Comparison of ENCODE assay signal across 35 cellular contexts in genomic region chr13:112608212-112608611, GRCh38.
"Had no signal": no experiment of that assay in that cellular context is flagged by ENCODE, and none has a peak within 500 bp of the region (broad histone marks: within the 10 kb centered on the region; RNA-seq: fewer than 3 reads in every experiment).

No MANE protein-coding gene starts in this region.

- H3K4me1 Mint-ChIP-seq: activated T-helper 17 cell treated with anti-CD3 and anti-CD28 coated beads, Interleukin-2, amount 50 U/mL, for 72 hours had no signal

- H3K36me3 Mint-ChIP-seq: activated CD4-positive, alpha-beta memory T cell treated with anti-CD3 and anti-CD28 coated beads for 36 hours; activated naive CD4-positive, alpha-beta T cell treated with anti-CD3 and anti-CD28 coated beads, Interleukin-2, amount 50 U/mL, for 72 hours; activated naive CD8-positive, alpha-beta T cell treated with anti-CD3 and anti-CD28 coated beads for 36 hours had no signal

- DNase-seq: activated B cell treated with CpG ODN at 0.5 μM for 24 hours; activated CD4-positive, alpha-beta memory T cell treated with anti-CD3 and anti-CD28 coated beads for 36 hours; activated CD4-positive, alpha-beta T cell treated with anti-CD3 and anti-CD28 coated beads for 4 hours; activated CD4-positive, alpha-beta T cell treated with anti-CD3 and anti-CD28 coated beads, Interleukin-2, amount 10 ng/mL, durations not matched to agents 24 days and 14 days; activated CD4-positive, alpha-beta T cell treated with anti-CD3 and anti-CD28 coated beads, Interleukin-2, amount 50 U/mL, for 1 hour; activated CD4-positive, alpha-beta T cell treated with anti-CD3 and anti-CD28 coated beads, Interleukin-2, amount 50 U/mL, for 4 hours; activated CD4-positive, CD25-positive, alpha-beta regulatory T cell treated with anti-CD3 and anti-CD28 coated beads, Interleukin-2, amount 50 U/mL, for 72 hours; activated CD8-positive, alpha-beta memory T cell treated with anti-CD3 and anti-CD28 coated beads, Interleukin-2, amount 50 U/mL, for 4 hours; activated CD8-positive, alpha-beta T cell treated with anti-CD3 and anti-CD28 coated beads for 36 hours; activated effector memory CD4-positive, alpha-beta T cell treated with anti-CD3 and anti-CD28 coated beads, Interleukin-2, amount 50 U/mL, for 16 hours; activated gamma-delta T cell treated with Interleukin-2 at 50 U/mL for 16 hours; activated naive CD4-positive, alpha-beta T cell; activated naive CD4-positive, alpha-beta T cell treated with anti-CD3 and anti-CD28 coated beads for 36 hours; activated naive CD4-positive, alpha-beta T cell treated with anti-CD3 and anti-CD28 coated beads, Interleukin-2, amount 50 U/mL, for 16 hours; activated naive CD8-positive, alpha-beta T cell treated with anti-CD3 and anti-CD28 coated beads for 36 hours; activated T-cell treated with anti-CD3 and anti-CD28 coated beads for 4 hours; activated T-cell treated with anti-CD3 and anti-CD28 coated beads, Interleukin-2, amount 50 U/mL, for 1 hour; activated T-cell treated with anti-CD3 and anti-CD28 coated beads, Interleukin-2, amount 50 U/mL, for 4 hours; activated T-cell treated with anti-CD3 and anti-CD28 coated beads, Interleukin-2, amount 50 U/mL, for 72 hours; adrenal gland; amniotic stem cell; aorta; body of pancreas; brain microvascular endothelial cell; central memory CD4-positive, alpha-beta T cell; T-helper 1 cell; T-helper 2 cell; T-helper 9 cell had no signal

- H3K36me3 ChIP-seq: adrenal gland, brain microvascular endothelial cell, breast epithelium had no signal

- ATAC-seq: activated CD8-positive, alpha-beta T cell treated with anti-CD3 and anti-CD28 coated beads for 36 hours; activated naive CD4-positive, alpha-beta T cell treated with anti-CD3 and anti-CD28 coated beads, Interleukin-2, amount 50 U/mL, for 72 hours; activated T-cell treated with anti-CD3 and anti-CD28 coated beads, Interleukin-2, amount 50 U/mL, for 4 hours; activated T-cell treated with anti-CD3 and anti-CD28 coated beads, Interleukin-2, amount 50 U/mL, for 72 hours; activated T-helper 17 cell treated with anti-CD3 and anti-CD28 coated beads, Interleukin-2, amount 50 U/mL, for 72 hours; body of pancreas had no signal

- H3K27ac ChIP-seq: adrenal gland, body of pancreas, brain microvascular endothelial cell, breast epithelium, VCaP had no signal

- H3K4me3 ChIP-seq: adrenal gland, body of pancreas, breast epithelium had no signal

- H3K27me3 ChIP-seq: adrenal gland, body of pancreas, brain microvascular endothelial cell, breast epithelium had no signal

- H3K4me1 ChIP-seq: adrenal gland, body of pancreas, breast epithelium had no signal

- H3K9me3 ChIP-seq: adrenal gland, body of pancreas, breast epithelium had no signal

- H3K4me3 Mint-ChIP-seq: activated B cell treated with CpG ODN at 0.5 μM for 24 hours; activated CD4-positive, alpha-beta memory T cell treated with anti-CD3 and anti-CD28 coated beads for 36 hours; activated CD4-positive, alpha-beta T cell treated with anti-CD3 and anti-CD28 coated beads, Interleukin-2, amount 10 ng/mL, durations not matched to agents 24 days and 14 days; activated CD8-positive, alpha-beta T cell treated with anti-CD3 and anti-CD28 coated beads for 36 hours; activated naive CD4-positive, alpha-beta T cell treated with anti-CD3 and anti-CD28 coated beads for 36 hours; activated naive CD8-positive, alpha-beta T cell treated with anti-CD3 and anti-CD28 coated beads for 36 hours; activated T-cell treated with anti-CD3 and anti-CD28 coated beads, Interleukin-2, amount 50 U/mL, for 4 hours; activated T-cell treated with anti-CD3 and anti-CD28 coated beads, Interleukin-2, amount 50 U/mL, for 72 hours; activated T-helper 1 cell treated with anti-CD3 and anti-CD28 coated beads, Interleukin-12 subunit alpha, Interleukin-12 subunit beta, Interleukin-2, Interleukin-4 antibody, amounts not matched to agents 30 ng/mL and 10 ng/mL and 1 ng/mL, durations not matched to agents 14 hours and 24 hours and 36 hours; activated T-helper 17 cell treated with anti-CD3 and anti-CD28 coated beads, Interleukin-2, amount 50 U/mL, for 72 hours; T-helper 1 cell treated with Interleukin-12 subunit alpha and Interleukin-12 subunit beta and Interleukin-4 antibody, amounts not matched to agents 30 μg/mL and 1 μg/mL, for 36 hours; T-helper 2 cell treated with Interferon-gamma antibody and Interleukin-4, amounts not matched to agents 5 μg/mL and 100 μg/mL, for 36 hours had no signal

- H3K27ac Mint-ChIP-seq: activated B cell treated with CpG ODN at 0.5 μM for 24 hours; activated CD4-positive, alpha-beta memory T cell treated with anti-CD3 and anti-CD28 coated beads for 36 hours; activated CD4-positive, alpha-beta T cell treated with anti-CD3 and anti-CD28 coated beads, Interleukin-2, amount 10 ng/mL, durations not matched to agents 24 days and 14 days; activated CD8-positive, alpha-beta T cell treated with anti-CD3 and anti-CD28 coated beads for 36 hours; activated naive CD4-positive, alpha-beta T cell treated with anti-CD3 and anti-CD28 coated beads for 36 hours; activated naive CD4-positive, alpha-beta T cell treated with anti-CD3 and anti-CD28 coated beads, Interleukin-2, amount 50 U/mL, for 72 hours; activated naive CD8-positive, alpha-beta T cell treated with anti-CD3 and anti-CD28 coated beads for 36 hours; activated T-cell treated with anti-CD3 and anti-CD28 coated beads, Interleukin-2, amount 50 U/mL, for 72 hours; activated T-helper 1 cell treated with anti-CD3 and anti-CD28 coated beads, Interleukin-12 subunit alpha, Interleukin-12 subunit beta, Interleukin-2, Interleukin-4 antibody, amounts not matched to agents 30 ng/mL and 10 ng/mL and 1 ng/mL, durations not matched to agents 14 hours and 24 hours and 36 hours; activated T-helper 17 cell treated with anti-CD3 and anti-CD28 coated beads, Interleukin-2, amount 50 U/mL, for 72 hours; T-helper 1 cell treated with Interleukin-12 subunit alpha and Interleukin-12 subunit beta and Interleukin-4 antibody, amounts not matched to agents 30 μg/mL and 1 μg/mL, for 36 hours; T-helper 2 cell treated with Interferon-gamma antibody and Interleukin-4, amounts not matched to agents 5 μg/mL and 100 μg/mL, for 36 hours had no signal

- H3K9me3 Mint-ChIP-seq: activated B cell treated with CpG ODN at 0.5 μM for 24 hours; activated CD4-positive, alpha-beta memory T cell treated with anti-CD3 and anti-CD28 coated beads for 36 hours; activated CD4-positive, alpha-beta T cell treated with anti-CD3 and anti-CD28 coated beads, Interleukin-2, amount 10 ng/mL, durations not matched to agents 24 days and 14 days; activated CD8-positive, alpha-beta T cell treated with anti-CD3 and anti-CD28 coated beads for 36 hours; activated naive CD4-positive, alpha-beta T cell treated with anti-CD3 and anti-CD28 coated beads for 36 hours; activated naive CD4-positive, alpha-beta T cell treated with anti-CD3 and anti-CD28 coated beads, Interleukin-2, amount 50 U/mL, for 72 hours; activated naive CD8-positive, alpha-beta T cell treated with anti-CD3 and anti-CD28 coated beads for 36 hours; activated T-cell treated with anti-CD3 and anti-CD28 coated beads, Interleukin-2, amount 50 U/mL, for 4 hours; activated T-cell treated with anti-CD3 and anti-CD28 coated beads, Interleukin-2, amount 50 U/mL, for 72 hours; activated T-helper 1 cell treated with anti-CD3 and anti-CD28 coated beads, Interleukin-12 subunit alpha, Interleukin-12 subunit beta, Interleukin-2, Interleukin-4 antibody, amounts not matched to agents 30 ng/mL and 10 ng/mL and 1 ng/mL, durations not matched to agents 14 hours and 24 hours and 36 hours; activated T-helper 17 cell treated with anti-CD3 and anti-CD28 coated beads, Interleukin-2, amount 50 U/mL, for 72 hours; T-helper 1 cell treated with Interleukin-12 subunit alpha and Interleukin-12 subunit beta and Interleukin-4 antibody, amounts not matched to agents 30 μg/mL and 1 μg/mL, for 36 hours; T-helper 2 cell treated with Interferon-gamma antibody and Interleukin-4, amounts not matched to agents 5 μg/mL and 100 μg/mL, for 36 hours had no signal
